ENCODE assay signal across 1 cellular context in the genomic region with DNA sequence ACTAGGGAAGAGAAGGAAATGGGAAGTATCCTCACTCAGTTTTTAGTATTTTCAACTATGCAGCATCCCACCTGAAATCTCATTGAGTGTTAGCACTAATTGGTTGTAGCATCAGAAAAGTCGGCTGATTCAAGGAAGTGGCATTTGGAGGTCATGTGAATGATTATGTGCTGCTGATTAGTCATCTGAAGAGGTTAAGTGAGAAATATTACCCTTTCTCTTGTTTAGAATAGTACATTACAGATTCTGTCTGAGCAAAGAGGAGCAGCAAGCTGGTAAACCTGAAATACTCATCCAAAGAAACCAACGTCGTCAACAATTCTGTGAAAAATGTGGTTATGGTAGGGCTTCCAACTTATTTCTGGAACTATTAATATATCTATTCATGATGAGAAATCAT.
TF ChIP-seq lines count a peak whose summit lies in the region.

No MANE protein-coding gene starts in this region.

TF ChIP-seq in A549, 52 proteins besides CTCF, POLR2A, EP300 and RAD21 (continued from another document):
- no peak for TF ChIP-seq RFX5 (IDR thresholded peaks at IDR 0.05)
